ENCODE assay signal across 20 cellular contexts in the genomic region with DNA sequence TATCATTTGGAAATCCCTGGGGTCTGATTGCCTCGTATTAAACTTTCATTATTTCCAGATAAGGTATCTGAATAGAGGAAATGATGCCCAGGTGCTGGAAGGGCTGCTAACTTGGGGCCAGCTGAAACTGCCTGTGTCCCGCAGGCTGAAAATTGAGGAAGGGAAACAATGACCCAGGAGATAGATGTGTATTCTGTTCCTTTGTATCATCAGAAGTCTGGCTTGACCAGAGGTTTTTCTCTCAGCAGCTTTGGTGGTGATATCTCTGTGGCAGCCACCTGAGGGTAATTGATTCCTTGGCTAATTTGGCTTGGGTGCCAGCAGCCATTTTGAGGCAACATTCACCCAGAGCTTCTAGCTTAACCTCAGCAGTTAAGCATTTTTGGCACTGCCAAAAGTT.
DNase-seq lines count a peak whose midpoint lies in the region; ATAC-seq and TF ChIP-seq lines count a peak whose summit lies in the region.
"Had no signal": no experiment of that assay in that cellular context is flagged by ENCODE, and none has a peak within 500 bp of the region (broad histone marks: within the 10 kb centered on the region; RNA-seq: fewer than 3 reads in every experiment).

No MANE protein-coding gene starts in this region.

- no peaks in the 10 kb centered on the region for H3K27me3 ChIP-seq in GM23248 (replicated peaks; ENCODE audit: insufficient read depth)
- H3K27me3 ChIP-seq: BLaER1, SJSA1 had no signal

- H4K20me1 ChIP-seq in GM23248 (ENCODE audit: insufficient read depth): no peaks in the 10 kb centered on the region
- H4K20me1 ChIP-seq: BLaER1 had no signal

- DNase-seq in GM12865 (ENCODE audit: low read depth): peak; percentile 8
- DNase-seq in NCI-H146 (lab: John Stamatoyannopoulos, UW): peak; percentile 89
- DNase-seq in RPMI8226: peak; percentile 80
- DNase-seq in GM23248: no peak
- DNase-seq in HPDE6-E6E7 (ENCODE audit: extremely low spot score): no peak
- no peak for DNase-seq in cerebellum (ENCODE audit: low spot score)
- DNase-seq: CD4-positive, alpha-beta memory T cell; EL; GOT3; NCI-H1105; NCI-H1694 treated with DMSO at 0.1 percent for 48 hours; NCI-H2107; NCI-H345; NCI-H524 treated with DMSO at 0.1 percent for 48 hours; SW 1271; T-helper 2 cell had no signal

- ATAC-seq in GM18511 (IDR thresholded peaks at IDR 0.05; ENCODE audit: unreplicated experiment) (peak; percentile 51), GM21515 (IDR thresholded peaks at IDR 0.05; ENCODE audit: unreplicated experiment) (no peak)

- H3K27ac ChIP-seq in GM23248: no peak overlapping the region
- H3K27ac ChIP-seq: BLaER1, SJSA1 had no signal

- no peaks in the 10 kb centered on the region for H3K79me2 ChIP-seq in GM23248 (ENCODE audit: insufficient read depth)

- WGBS in GM23248 (ENCODE audit: low coverage in 1 of 2, low lambda C conversion rate in 2 of 2, missing lambda C conversion rate in 2 of 2), 2 experiments: 48 to 52% methylated on average over 2 of the region's 2 CpGs

- no peak overlapping the region for H3K4me2 ChIP-seq in GM23248 (ENCODE audit: unreplicated experiment)
- H3K4me2 ChIP-seq: BLaER1 had no signal

- no peaks in the 10 kb centered on the region for H3K9me3 ChIP-seq in GM23248 (ENCODE audit: low read depth)
- H3K9me3 ChIP-seq: SJSA1 had no signal

- no peak overlapping the region for H3K4me3 ChIP-seq in GM12865 (ENCODE audit: low read depth, low read length)
- no peak overlapping the region for H3K4me3 ChIP-seq in GM23248
- H3K4me3 ChIP-seq: BLaER1, SJSA1 had no signal

- in situ Hi-C loops in GM23248 (cut with MboI): no loop called here

- no peak overlapping the region for H3K9ac ChIP-seq in GM23248
- H3K9ac ChIP-seq: BLaER1 had no signal

- no peaks in the 10 kb centered on the region for H3K4me1 ChIP-seq in GM23248 (ENCODE audit: insufficient read depth)
- H3K4me1 ChIP-seq: BLaER1, SJSA1 had no signal

- no peak for TF ChIP-seq CTCF in GM12865 (IDR thresholded peaks at IDR 0.05; ENCODE audit: insufficient read depth, low read depth, low read length, missing control alignments)

- no peaks in the 10 kb centered on the region for H3K36me3 ChIP-seq in GM23248 (ENCODE audit: low read depth)
- H3K36me3 ChIP-seq: BLaER1, SJSA1 had no signal

- no peaks in the 10 kb centered on the region for H3F3A ChIP-seq in GM23248 (ENCODE audit: insufficient read depth)

- H3K9me2 ChIP-seq in GM23248 (ENCODE audit: insufficient read depth): no peaks in the 10 kb centered on the region

- H2AFZ ChIP-seq in GM23248: no peak overlapping the region

Comparison
In these comparisons a context has a peak if more than half of its experiments do, and no peak if none do; other contexts are left out.
1. DNase-seq: peak in GM12865 (single experiment), NCI-H146 (single experiment) and RPMI8226 (single experiment); none in GM23248 (single experiment), HPDE6-E6E7 (single experiment) and cerebellum (single experiment).